Comparison of ENCODE assay signal across 17 cellular contexts in the genomic region with DNA sequence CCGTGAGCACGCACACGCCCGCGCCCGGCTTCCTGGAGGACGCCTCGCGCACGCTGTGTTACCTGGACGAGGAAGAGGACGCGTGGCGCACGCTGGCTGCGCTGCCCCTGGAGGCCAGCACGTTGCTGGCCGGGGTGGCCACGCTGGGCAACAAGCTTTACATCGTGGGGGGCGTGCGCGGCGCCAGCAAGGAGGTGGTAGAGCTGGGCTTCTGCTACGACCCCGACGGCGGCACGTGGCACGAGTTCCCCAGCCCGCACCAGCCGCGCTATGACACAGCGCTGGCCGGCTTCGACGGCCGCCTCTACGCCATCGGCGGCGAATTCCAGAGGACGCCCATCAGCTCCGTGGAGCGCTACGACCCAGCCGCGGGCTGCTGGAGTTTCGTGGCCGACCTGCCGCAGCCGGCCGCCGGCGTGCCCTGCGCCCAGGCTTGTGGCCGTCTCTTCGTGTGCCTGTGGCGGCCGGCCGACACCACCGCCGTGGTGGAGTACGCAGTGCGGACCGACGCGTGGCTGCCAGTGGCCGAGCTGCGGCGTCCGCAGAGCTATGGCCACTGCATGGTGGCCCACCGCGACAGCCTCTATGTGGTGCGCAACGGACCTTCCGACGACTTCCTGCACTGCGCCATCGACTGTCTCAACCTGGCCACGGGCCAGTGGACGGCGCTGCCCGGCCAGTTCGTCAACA. TPM values are rescaled to one million over a fixed set of nuclear protein-coding genes. Genes with fewer than 3 reads are reported as not detected.
DNase-seq lines count a peak whose midpoint lies in the region; ATAC-seq and TF ChIP-seq lines count a peak whose summit lies in the region.
"Had no signal": no experiment of that assay in that cellular context is flagged by ENCODE, and none has a peak within 500 bp of the region (broad histone marks: within the 10 kb centered on the region; RNA-seq: fewer than 3 reads in every experiment).

No MANE protein-coding gene starts in this region.

- H3K4me3 Mint-ChIP-seq in activated B cell treated with CpG ODN at 0.5 μM for 24 hours = peak overlapping the region; percentile 58
- H3K4me3 Mint-ChIP-seq in naive B cell = peak overlapping the region in 7 of 8 donors; percentile 53 to 83 (median 70)
- H3K4me3 Mint-ChIP-seq: T-helper 1 cell treated with Interleukin-12 subunit alpha and Interleukin-12 subunit beta and Interleukin-4 antibody, amounts not matched to agents 30 μg/mL and 1 μg/mL, for 36 hours had no signal

- in situ Hi-C loops in mammary epithelial cell (cut with MboI; ENCODE audit: low sequenced_read_pairs in 2 of 2) = no loop called here

- CTCF ChIA-PET in mammary epithelial cell (lab: Charles Lee; ENCODE audit: low non-redundant PET) = no interaction called here
- CTCF ChIA-PET in activated B cell treated with CpG ODN at 0.5 μM for 24 hours (lab: Charles Lee) = interaction anchor here (0.8 to 1.5 kb wide), 2 partner anchors 42 to 354 kb away, joined by 3 read pairs; no protein-coding TSS in a partner anchor

- H3K4me1 ChIP-seq in mammary epithelial cell (ENCODE audit: insufficient read depth, low read length) (peaks cover 26% of the 10 kb centered on the region), breast epithelium (no peaks in the 10 kb centered on the region), thoracic aorta (ENCODE audit: control insufficient read depth in 1 of 2, low read depth in 2 of 2) (peaks cover 31 to 81% of the 10 kb centered on the region in 2 donors)

- ATAC-seq in activated B cell treated with CpG ODN at 0.5 μM for 24 hours (ENCODE audit: low read depth) (no peak), naive B cell (ENCODE audit: low read depth in 2 of 2) (no peak), thoracic aorta (ENCODE audit: insufficient number of reproducible peaks, low FRiP score, low read depth) (no peak), HG03175 (IDR thresholded peaks at IDR 0.05; ENCODE audit: unreplicated experiment) (no peak), GM18858 (IDR thresholded peaks at IDR 0.05; ENCODE audit: unreplicated experiment) (no peak), HG03045 (IDR thresholded peaks at IDR 0.05; ENCODE audit: unreplicated experiment) (no peak)

- peak overlapping the region; percentile 24 for H3K4me2 ChIP-seq in mammary epithelial cell (ENCODE audit: insufficient read depth, low read depth, low read length)

- no peaks in the 10 kb centered on the region for H3K27me3 ChIP-seq in mammary epithelial cell (ENCODE audit: insufficient read depth, low read length)
- peaks cover 0 to 11% of the 10 kb centered on the region in 2 donors for H3K27me3 ChIP-seq in breast epithelium
- no peaks in the 10 kb centered on the region for H3K27me3 ChIP-seq in thoracic aorta (replicated peaks; ENCODE audit: insufficient read depth)
- H3K27me3 ChIP-seq: Peyer's patch had no signal

- no peak overlapping the region for H2AFZ ChIP-seq in mammary epithelial cell (ENCODE audit: low read depth, low read length)

- no peaks in the 10 kb centered on the region for H4K20me1 ChIP-seq in mammary epithelial cell (ENCODE audit: insufficient read depth, low read length)

- TF ChIP-seq CTCF in mammary epithelial cell (conservative IDR thresholded peaks at IDR 0.05 in 1 of 2, IDR thresholded peaks at IDR 0.05 in 1 of 2; ENCODE audit: extremely low read depth in 1 of 2, insufficient read depth in 1 of 2, low read depth in 1 of 2, low read length in 2 of 2) (no peak), breast epithelium (IDR thresholded peaks at IDR 0.05) (no peak), activated B cell treated with CpG ODN at 0.5 μM for 24 hours (IDR thresholded peaks at IDR 0.05) (no peak), thoracic aorta (IDR thresholded peaks at IDR 0.05) (no peak)

- intact Hi-C loops in mammary epithelial cell (cut with micrococcal nuclease) = no loop called here
- intact Hi-C loops in breast epithelium (cut with DNase I; ENCODE audit: low total_unique reads) = no loop called here
- intact Hi-C loops in activated B cell treated with CpG ODN at 0.5 μM for 24 hours (cut with micrococcal nuclease) = no loop called here

- WGBS in mammary epithelial cell (ENCODE audit: low coverage, missing lambda C conversion rate) = 67% methylated on average over 13 of the region's 85 CpGs

- no peak for TF ChIP-seq POLR2A in breast epithelium (IDR thresholded peaks at IDR 0.05)

- H3K36me3 ChIP-seq in mammary epithelial cell (ENCODE audit: insufficient read depth, low read length) = no peaks in the 10 kb centered on the region
- H3K36me3 ChIP-seq in breast epithelium = no peaks in the 10 kb centered on the region
- no peaks in the 10 kb centered on the region for H3K36me3 ChIP-seq in thoracic aorta
- H3K36me3 ChIP-seq: Peyer's patch, upper lobe of left lung had no signal

- no peak overlapping the region for H3K4me3 ChIP-seq in mammary epithelial cell (replicated peaks in 1 of 3; ENCODE audit: insufficient read depth in 1 of 3, low read depth in 2 of 3, low read length in 3 of 3)
- H3K4me3 ChIP-seq in breast epithelium = peak overlapping the region in 1 of 3 donors; percentile 30
- H3K4me3 ChIP-seq in thoracic aorta = peak overlapping the region; percentile 21
- H3K4me3 ChIP-seq: upper lobe of left lung had no signal

- H3K4me1 Mint-ChIP-seq in activated B cell treated with CpG ODN at 0.5 μM for 24 hours (peaks cover 7% of the 10 kb centered on the region), naive B cell (peaks cover 10 to 13% (median 12%) of the 10 kb centered on the region in 3 donors)

- BruUV-seq in mammary epithelial cell (replicated peaks; lab: Mats Ljungman, UMichigan) = no TSS peak

- H3K27ac Mint-ChIP-seq in activated B cell treated with CpG ODN at 0.5 μM for 24 hours (no peak overlapping the region), naive B cell (peak overlapping the region in 1 of 6 donors; percentile 10)
- H3K27ac Mint-ChIP-seq: activated T-helper 2 cell treated with anti-CD3 and anti-CD28 coated beads, Interferon-gamma antibody, Interleukin-2, Interleukin-4, amounts not matched to agents 10 μg/mL and 5 μg/mL and 100 μg/mL, durations not matched to agents 14 hours and 24 hours and 36 hours; stimulated activated naive CD8-positive, alpha-beta T cell treated with anti-CD3 and anti-CD28 coated beads, Interleukin-15, amount 100 ng/mL, for 72 hours; T-helper 1 cell treated with Interleukin-12 subunit alpha and Interleukin-12 subunit beta and Interleukin-4 antibody, amounts not matched to agents 30 μg/mL and 1 μg/mL, for 36 hours had no signal

- H3K27me3 Mint-ChIP-seq in activated B cell treated with CpG ODN at 0.5 μM for 24 hours (peaks cover 44% of the 10 kb centered on the region), naive B cell (peaks cover 32 to 45% (median 43%) of the 10 kb centered on the region in 3 donors)

- H3K9me3 Mint-ChIP-seq in activated B cell treated with CpG ODN at 0.5 μM for 24 hours (no peaks in the 10 kb centered on the region), naive B cell (no peaks in the 10 kb centered on the region)
- H3K9me3 Mint-ChIP-seq: activated T-helper 2 cell treated with anti-CD3 and anti-CD28 coated beads, Interferon-gamma antibody, Interleukin-2, Interleukin-4, amounts not matched to agents 10 μg/mL and 5 μg/mL and 100 μg/mL, durations not matched to agents 14 hours and 24 hours and 36 hours; stimulated activated naive CD8-positive, alpha-beta T cell treated with anti-CD3 and anti-CD28 coated beads, Interleukin-15, amount 100 ng/mL, for 72 hours; T-helper 1 cell treated with Interleukin-12 subunit alpha and Interleukin-12 subunit beta and Interleukin-4 antibody, amounts not matched to agents 30 μg/mL and 1 μg/mL, for 36 hours had no signal

- H3K36me3 Mint-ChIP-seq in activated B cell treated with CpG ODN at 0.5 μM for 24 hours (ENCODE audit: low read depth) = no peaks in the 10 kb centered on the region
- H3K36me3 Mint-ChIP-seq in naive B cell = no peaks in the 10 kb centered on the region

- dilution Hi-C loops in mammary epithelial cell (cut with HindIII; ENCODE audit: low sequenced_read_pairs) = no loop called here

- H3K79me2 ChIP-seq in mammary epithelial cell (ENCODE audit: insufficient read depth, low read length) = no peaks in the 10 kb centered on the region

- POLR2A ChIA-PET in activated B cell treated with CpG ODN at 0.5 μM for 24 hours (lab: Charles Lee) = no interaction called here

- H3K9ac ChIP-seq in mammary epithelial cell (ENCODE audit: insufficient read depth, low read length) = no peak overlapping the region

- H3K27ac ChIP-seq in mammary epithelial cell (ENCODE audit: insufficient read depth, low read depth, low read length) (no peak overlapping the region), breast epithelium (no peak overlapping the region), thoracic aorta (peak overlapping the region; percentile 80 to 91)
- H3K27ac ChIP-seq: C4-2B, upper lobe of left lung had no signal

- H3K9me3 ChIP-seq in mammary epithelial cell (replicated peaks; ENCODE audit: insufficient read depth, low read length) (no peaks in the 10 kb centered on the region), breast epithelium (no peaks in the 10 kb centered on the region), thoracic aorta (no peaks in the 10 kb centered on the region)
- H3K9me3 ChIP-seq: Peyer's patch, upper lobe of left lung had no signal

- DNase-seq in mammary epithelial cell (no peak), breast epithelium (ENCODE audit: low spot score in 2 of 2) (no peak), activated B cell treated with CpG ODN at 0.5 μM for 24 hours (no peak), naive B cell (no peak), thoracic aorta (ENCODE audit: low spot score) (no peak)
- DNase-seq: midbrain, NCI-H146 had no signal

RNA-seq across cellular contexts. Expression of a gene that starts 0.9 kb away (rescaled TPM):
- not detected for total RNA-seq in mammary epithelial cell
- not detected for polyA plus RNA-seq in mammary epithelial cell
- polyA minus RNA-seq in mammary epithelial cell = not detected
- total RNA-seq in breast epithelium = under 1 TPM in 2 of 3 donors, not detected in 1; 0.15 to 0.33 TPM
- not detected in 2 replicates for total RNA-seq in activated B cell treated with CpG ODN at 0.5 μM for 24 hours
- not detected for polyA plus RNA-seq in naive B cell (ENCODE audit: low read depth in 6 of 6)
- total RNA-seq in thoracic aorta = 1 to 10 TPM in 1 of 2 donors, under 1 TPM in 1; 0.63 to 3.1 TPM
- total RNA-seq: activated T-helper 2 cell treated with anti-CD3 and anti-CD28 coated beads, Interferon-gamma antibody, Interleukin-2, Interleukin-4, amounts not matched to agents 10 μg/mL and 5 μg/mL and 100 μg/mL, durations not matched to agents 14 hours and 24 hours and 36 hours; H4; upper lobe of left lung had no signal

RNA-seq across cellular contexts. Expression of a gene that starts 9.6 kb away (rescaled TPM):
- total RNA-seq in mammary epithelial cell = not detected
- polyA plus RNA-seq in mammary epithelial cell = 0.09 TPM
- not detected for polyA minus RNA-seq in mammary epithelial cell
- total RNA-seq in breast epithelium = 10 to 100 TPM; 12.6 to 20.6 (median 20.3) TPM
- not detected in 2 replicates for total RNA-seq in activated B cell treated with CpG ODN at 0.5 μM for 24 hours
- not detected for polyA plus RNA-seq in naive B cell (ENCODE audit: low read depth in 6 of 6)
- 100 to 1,000 TPM; 211 to 324 TPM for total RNA-seq in thoracic aorta
- total RNA-seq: activated T-helper 2 cell treated with anti-CD3 and anti-CD28 coated beads, Interferon-gamma antibody, Interleukin-2, Interleukin-4, amounts not matched to agents 10 μg/mL and 5 μg/mL and 100 μg/mL, durations not matched to agents 14 hours and 24 hours and 36 hours had no signal

RNA-seq across cellular contexts. Expression of a gene that starts 32.2 kb away (rescaled TPM):
- not detected for total RNA-seq in mammary epithelial cell
- not detected for polyA plus RNA-seq in mammary epithelial cell
- not detected for polyA minus RNA-seq in mammary epithelial cell
- not detected for total RNA-seq in breast epithelium
- total RNA-seq in activated B cell treated with CpG ODN at 0.5 μM for 24 hours = not detected in 2 replicates
- not detected for polyA plus RNA-seq in naive B cell (ENCODE audit: low read depth in 6 of 6)
- not detected for total RNA-seq in thoracic aorta
- total RNA-seq: activated T-helper 2 cell treated with anti-CD3 and anti-CD28 coated beads, Interferon-gamma antibody, Interleukin-2, Interleukin-4, amounts not matched to agents 10 μg/mL and 5 μg/mL and 100 μg/mL, durations not matched to agents 14 hours and 24 hours and 36 hours; H4 had no signal

RNA-seq across cellular contexts. Expression of a gene that starts 37.6 kb away (rescaled TPM):
- total RNA-seq in mammary epithelial cell = 1 to 10 TPM; 2.3 TPM
- polyA plus RNA-seq in mammary epithelial cell = 0.31 TPM
- 0.83 TPM for polyA minus RNA-seq in mammary epithelial cell
- total RNA-seq in breast epithelium = 1 to 10 TPM; 3.7 to 10.0 (median 7.2) TPM
- 5.9 and 9.6 TPM in 2 replicates for total RNA-seq in activated B cell treated with CpG ODN at 0.5 μM for 24 hours
- under 1 TPM in 4 of 6 donors, not detected in 2; 0.04 to 0.52 (median 0.24) TPM for polyA plus RNA-seq in naive B cell (ENCODE audit: low read depth in 6 of 6)
- 10 to 100 TPM in 1 of 2 donors, 1 to 10 TPM in 1; 3.7 to 11.0 TPM for total RNA-seq in thoracic aorta

RNA-seq across cellular contexts. Expression of a gene that starts 48.0 kb away (rescaled TPM):
- 10 to 100 TPM; 22.5 to 27.2 TPM for total RNA-seq in mammary epithelial cell
- 14.9 TPM for polyA plus RNA-seq in mammary epithelial cell
- 14.0 TPM for polyA minus RNA-seq in mammary epithelial cell
- total RNA-seq in breast epithelium = 10 to 100 TPM; 23.7 to 28.5 (median 28.4) TPM
- 9.8 and 13.5 TPM in 2 replicates for total RNA-seq in activated B cell treated with CpG ODN at 0.5 μM for 24 hours
- polyA plus RNA-seq in naive B cell (ENCODE audit: low read depth in 6 of 6) = 10 to 100 TPM; 16.3 to 25.2 (median 19.5) TPM
- 10 to 100 TPM; 25.9 to 42.4 TPM for total RNA-seq in thoracic aorta

Comparison
In these comparisons a context has a peak if more than half of its experiments do, and no peak if none do; other contexts are left out.
1. RNA of a gene that starts 9.6 kb away (total RNA-seq): 211 to 324 TPM in thoracic aorta and 12.6 to 20.6 TPM in breast epithelium; not detected in mammary epithelial cell and not detected in activated B cell treated with CpG ODN at 0.5 μM for 24 hours; every median in the first group is over 10 times any median in the second.
2. H3K27ac ChIP-seq: peak in thoracic aorta (2 of 2); none in mammary epithelial cell (single experiment) and breast epithelium (0 of 2).